ENCODE assay signal across 17 cellular contexts in the genomic region with DNA sequence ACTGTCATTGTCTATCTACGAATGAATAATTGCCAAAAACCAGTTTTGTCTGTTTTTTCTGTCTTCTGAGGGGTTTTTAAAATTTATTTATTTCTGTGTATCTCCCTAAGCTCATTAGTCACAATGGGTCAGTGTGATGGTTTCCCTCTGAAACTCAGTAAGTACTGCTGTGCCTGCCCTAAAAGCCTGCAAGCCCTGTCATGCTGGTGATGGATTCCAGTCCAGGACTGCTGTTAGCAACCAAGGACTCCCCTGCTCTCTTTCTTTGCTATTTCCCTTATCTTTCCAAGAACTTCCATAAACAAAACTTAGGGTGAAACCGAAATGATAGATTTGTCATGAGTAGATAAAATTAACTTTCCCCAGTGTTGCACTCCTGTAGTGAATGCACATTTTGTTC. TPM values are rescaled to one million over a fixed set of nuclear protein-coding genes. Genes with fewer than 3 reads are reported as not detected.
A peak's percentile ranks its signal among the peaks of the same experiment; 100 is the strongest.
DNase-seq lines count a peak whose midpoint lies in the region; ATAC-seq, FAIRE-seq and TF ChIP-seq lines count a peak whose summit lies in the region.
"Had no signal": no experiment of that assay in that cellular context is flagged by ENCODE, and none has a peak within 500 bp of the region (broad histone marks: within the 10 kb centered on the region; RNA-seq: fewer than 3 reads in every experiment).

No MANE protein-coding gene starts in this region.

- 0 out of 2 replicates have a peak, but pooled peaks cover 4% of the 10 kb centered on the region for H3K9me2 ChIP-seq in GM23338 (ENCODE audit: insufficient read depth)
- no peaks in the 10 kb centered on the region for H3K9me2 ChIP-seq in hepatocyte (replicated peaks; ENCODE audit: insufficient read depth)

- H3K9me3 ChIP-seq in K562 (replicated peaks; ENCODE audit: control insufficient read depth, insufficient read depth, low read depth, low read length) (no peaks in the 10 kb centered on the region), hepatocyte (ENCODE audit: low read depth) (no peaks in the 10 kb centered on the region), osteoblast (ENCODE audit: low read depth, low read length) (no peaks in the 10 kb centered on the region)
- H3K9me3 ChIP-seq: A549 had no signal

- TF ChIP-seq CTCF in GM23338 (conservative IDR thresholded peaks at IDR 0.05; ENCODE audit: low read depth in 2 of 2) (no peak), K562 (IDR thresholded peaks at IDR 0.05 in 2 of 3, conservative IDR thresholded peaks at IDR 0.05 in 1 of 3; ENCODE audit: insufficient read depth in 2 of 3, low read depth in 1 of 3, low read length in 3 of 3) (no peak), hepatocyte (IDR thresholded peaks at IDR 0.05; ENCODE audit: poor library complexity) (no peak), osteoblast (IDR thresholded peaks at IDR 0.05; ENCODE audit: extremely low read depth, low read depth, low read length) (no peak)

- H3K4me3 Mint-ChIP-seq in GM23338: no peak overlapping the region
- no peak overlapping the region for H3K4me3 Mint-ChIP-seq in activated T-helper 17 cell treated with anti-CD3 and anti-CD28 coated beads, Interleukin-2, amount 50 U/mL, for 72 hours

- TF ChIP-seq POLR2A in K562 (conservative IDR thresholded peaks at IDR 0.05): no peak

- H3K9ac ChIP-seq in K562 (ENCODE audit: insufficient read depth in 1 of 2, low read depth in 2 of 2, low read length in 2 of 2): no peak overlapping the region

- no peak for TF ChIP-seq RAD21 in K562 (CRISPR knock-in tag; conservative IDR thresholded peaks at IDR 0.05 in 1 of 2, IDR thresholded peaks at IDR 0.05 in 1 of 2)

- CTCF ChIA-PET in K562 (lab: Yijun Ruan, JAX; ENCODE audit: low intra/inter-chr PET ratio): no interaction called here

- peaks cover 9% of the 10 kb centered on the region; the same call in 2 of the 3 replicates for H3K4me1 Mint-ChIP-seq in GM23338
- H3K4me1 Mint-ChIP-seq in activated T-helper 17 cell treated with anti-CD3 and anti-CD28 coated beads, Interleukin-2, amount 50 U/mL, for 72 hours: no peaks in the 10 kb centered on the region

- H3K27me3 Mint-ChIP-seq in GM23338 (ENCODE audit: insufficient read depth, low read depth, poor library complexity): peaks cover 4% of the 10 kb centered on the region
- H3K27me3 Mint-ChIP-seq in activated T-helper 17 cell treated with anti-CD3 and anti-CD28 coated beads, Interleukin-2, amount 50 U/mL, for 72 hours: peaks cover 3% of the 10 kb centered on the region

- H3K27ac ChIP-seq in GM23338 (ENCODE audit: low read depth): no peak overlapping the region
- no peak overlapping the region for H3K27ac ChIP-seq in K562 (ENCODE audit: extremely low read depth, low read depth, low read length)
- H3K27ac ChIP-seq in hepatocyte: peak overlapping the region; percentile 84
- H3K27ac ChIP-seq in osteoblast (ENCODE audit: low read depth, low read length): no peak overlapping the region
- H3K27ac ChIP-seq: C4-2B had no signal

- TF ChIP-seq EP300 in K562 (IDR thresholded peaks at IDR 0.05; ENCODE audit: low read length): no peak

- DNase-seq in GM23338 (ENCODE audit: low spot score) (no peak), K562 (ENCODE audit: extremely low read depth in 1 of 4, low spot score in 3 of 4) (peak in 1 of 4 experiments; percentile 32), hepatocyte (ENCODE audit: low spot score) (peak; percentile 57), osteoblast (ENCODE audit: insufficient read length, low spot score, missing footprints) (no peak), SK-N-DZ (ENCODE audit: low spot score) (no peak), NCI-H748 (lab: John Stamatoyannopoulos, UW; ENCODE audit: unreplicated experiment) (no peak), A172 (ENCODE audit: low spot score) (no peak)
- DNase-seq: MM.1S, NCI-H1105 treated with DMSO at 0.1 percent for 48 hours, NCI-H187, NCI-H2171, NCI-H446 treated with DMSO at 0.1 percent for 48 hours had no signal

- no peaks in the 10 kb centered on the region for H3F3A ChIP-seq in GM23338 (replicated peaks; ENCODE audit: low read depth)

- H2AFZ ChIP-seq in GM23338 (peak overlapping the region; percentile 80), K562 (ENCODE audit: low read depth, low read length) (no peak overlapping the region), hepatocyte (no peak overlapping the region), osteoblast (ENCODE audit: low read length) (peak overlapping the region; percentile 44)

- H3K4me2 ChIP-seq in GM23338: no peak overlapping the region
- no peak overlapping the region; the same call in 1 of the 2 replicates for H3K4me2 ChIP-seq in K562 (ENCODE audit: insufficient read depth, low read length)
- peak overlapping the region; percentile 61 for H3K4me2 ChIP-seq in hepatocyte
- H3K4me2 ChIP-seq in osteoblast (ENCODE audit: insufficient read depth, low read length): no peak overlapping the region
- H3K4me2 ChIP-seq: A549 had no signal

- H4K20me1 ChIP-seq in GM23338 (replicated peaks; ENCODE audit: insufficient read depth) (no peaks in the 10 kb centered on the region), K562 (replicated peaks; ENCODE audit: control insufficient read depth, insufficient read depth, low read length) (no peaks in the 10 kb centered on the region), hepatocyte (ENCODE audit: insufficient read depth, poor library complexity, severe bottlenecking) (no peaks in the 10 kb centered on the region), osteoblast (ENCODE audit: insufficient read depth, low read length) (no peaks in the 10 kb centered on the region)

- FAIRE-seq in K562 (lab: Jason Lieb, UNC): no peak
- FAIRE-seq: A549, H1, HepG2 had no signal

- H3K79me2 ChIP-seq in GM23338 (replicated peaks; ENCODE audit: insufficient read depth): no peaks in the 10 kb centered on the region
- no peaks in the 10 kb centered on the region for H3K79me2 ChIP-seq in K562 (ENCODE audit: control insufficient read depth, insufficient read depth, low read length)
- H3K79me2 ChIP-seq in hepatocyte: no peaks in the 10 kb centered on the region
- no peaks in the 10 kb centered on the region for H3K79me2 ChIP-seq in osteoblast (ENCODE audit: insufficient read depth, low read length)

- no peaks in the 10 kb centered on the region for H3K36me3 Mint-ChIP-seq in GM23338 (ENCODE audit: low read depth)
- no peaks in the 10 kb centered on the region for H3K36me3 Mint-ChIP-seq in activated T-helper 17 cell treated with anti-CD3 and anti-CD28 coated beads, Interleukin-2, amount 50 U/mL, for 72 hours (ENCODE audit: low read depth)

- H3K4me1 ChIP-seq in GM23338 (ENCODE audit: insufficient read depth) (no peaks in the 10 kb centered on the region; the same call in 1 of the 2 replicates), K562 (replicated peaks in 1 of 2; ENCODE audit: control insufficient read depth in 2 of 2, insufficient read depth in 2 of 2, low read length in 2 of 2) (0 out of 5 replicates have a peak, but pooled peaks cover 0 to 5% of the 10 kb centered on the region in 2 experiments), hepatocyte (ENCODE audit: insufficient read depth) (peaks cover 7% of the 10 kb centered on the region), osteoblast (ENCODE audit: insufficient read depth, low read length) (no peaks in the 10 kb centered on the region)

- H3K36me3 ChIP-seq in GM23338 (ENCODE audit: insufficient read depth) (no peaks in the 10 kb centered on the region), K562 (ENCODE audit: control insufficient read depth, insufficient read depth, low read length) (no peaks in the 10 kb centered on the region), hepatocyte (replicated peaks; ENCODE audit: insufficient read depth, low read depth) (no peaks in the 10 kb centered on the region), osteoblast (ENCODE audit: insufficient read depth, low read length) (no peaks in the 10 kb centered on the region)

- H3K4me3 ChIP-seq in GM23338 (no peak overlapping the region), K562 (no peak overlapping the region), hepatocyte (no peak overlapping the region), osteoblast (ENCODE audit: insufficient read depth, low read length) (no peak overlapping the region)
- H3K4me3 ChIP-seq: A549 had no signal

- H3K27ac Mint-ChIP-seq in GM23338: no peak overlapping the region
- H3K27ac Mint-ChIP-seq in activated T-helper 17 cell treated with anti-CD3 and anti-CD28 coated beads, Interleukin-2, amount 50 U/mL, for 72 hours: no peak overlapping the region

- in situ Hi-C loops in K562 (cut with MboI): no loop called here

- POLR2A ChIA-PET in K562 (lab: Yijun Ruan, JAX): no interaction called here

- no peaks in the 10 kb centered on the region for H3K27me3 ChIP-seq in GM23338 (ENCODE audit: insufficient read depth)
- peaks cover 0 to 9% of the 10 kb centered on the region in 2 experiments; a peak in 1 of 5 replicates for H3K27me3 ChIP-seq in K562 (ENCODE audit: control insufficient read depth in 2 of 2, insufficient read depth in 2 of 2, low read length in 2 of 2)
- H3K27me3 ChIP-seq in hepatocyte: no peaks in the 10 kb centered on the region
- H3K27me3 ChIP-seq in osteoblast (ENCODE audit: insufficient read depth, low read length): no peaks in the 10 kb centered on the region

- H3K9me3 Mint-ChIP-seq in GM23338: no peaks in the 10 kb centered on the region
- H3K9me3 Mint-ChIP-seq in activated T-helper 17 cell treated with anti-CD3 and anti-CD28 coated beads, Interleukin-2, amount 50 U/mL, for 72 hours: no peaks in the 10 kb centered on the region

- no peaks in the 10 kb centered on the region for H3K9me1 ChIP-seq in K562 (ENCODE audit: control insufficient read depth, insufficient read depth, low read length)

- no TSS peak for BruUV-seq in K562 (replicated peaks; lab: Mats Ljungman, UMichigan)

- ATAC-seq in GM23338: no peak
- peak; percentile 64 for ATAC-seq in K562
- ATAC-seq in activated T-helper 17 cell treated with anti-CD3 and anti-CD28 coated beads, Interleukin-2, amount 50 U/mL, for 72 hours (replicated peaks): no peak
- ATAC-seq: A549, HepG2 had no signal

- intact Hi-C loops in K562 (cut with micrococcal nuclease): no loop called here

- WGBS in K562 (ENCODE audit: insufficient coverage, low coverage, missing lambda C conversion rate): 10% methylated on average over 2 of the region's 2 CpGs
- 33% methylated on average over 2 of the region's 2 CpGs for WGBS in hepatocyte (ENCODE audit: low lambda C conversion rate, missing lambda C conversion rate)

RNA-seq across cellular contexts. Expression of a gene that starts 11.8 kb away (rescaled TPM):
- 144 and 147 TPM in 2 replicates for total RNA-seq in GM23338 (2014; rRNA removed; shearing (Covaris generic))
- polyA plus RNA-seq in GM23338 (2016; fragmentation: Nextera tagmentation; extraction: Ambion mirVana): 41.2 and 44.7 TPM in 2 replicates
- total RNA-seq in K562 (2011; cell fraction: chromatin; rRNA removed; ENCODE audit: low replicate concordance): 29.6 and 74.2 TPM in 2 replicates
- total RNA-seq in K562 (2011; cell fraction: nucleolus; rRNA removed): 42.2 and 54.3 TPM in 2 replicates
- 74.9 and 105 TPM in 2 replicates for total RNA-seq in K562 (2011; cell fraction: nucleoplasm; rRNA removed)
- 22.2 and 26.5 TPM in 2 replicates for total RNA-seq in K562 (2014; rRNA removed)
- 50.1 and 53.9 TPM in 2 replicates for total RNA-seq in K562 (2014; rRNA removed; fragmentation: Illumina TruSeq; extraction: Trizol)
- 39.2 and 43.0 TPM in 2 replicates for total RNA-seq in K562 (2015; rRNA removed; fragmentation: Illumina TruSeq; extraction: Trizol)
- total RNA-seq in K562 (2021): 41.3 and 43.0 TPM in 2 replicates
- polyA plus RNA-seq in K562 (2011; rRNA removed): 67.9 and 68.6 TPM in 2 replicates
- polyA plus RNA-seq in K562 (2011; cell fraction: cytosol; rRNA removed): 24.1 and 46.3 TPM in 2 replicates
- polyA plus RNA-seq in K562 (2011; cell fraction: nucleus; rRNA removed): 8.7 and 14.5 TPM in 2 replicates
- 38.2 and 52.0 TPM in 2 replicates for polyA plus RNA-seq in K562 (2012)
- polyA plus RNA-seq in K562 (2014; fragmentation: Illumina TruSeq; extraction: Trizol): 57.9 and 65.7 TPM in 2 replicates
- polyA plus RNA-seq in K562 (2014; fragmentation: Nextera tagmentation; extraction: Ambion mirVana): 10 to 100 TPM; 16.9 to 22.6 TPM
- polyA plus RNA-seq in K562 (2014; rRNA removed): 34.1 and 40.8 TPM in 2 replicates
- 77.8 and 96.7 TPM in 2 replicates for polyA minus RNA-seq in K562 (2011; rRNA and poly(A)+ RNA removed)
- 33.7 and 40.5 TPM in 2 replicates for polyA minus RNA-seq in K562 (2011; cell fraction: cytosol; rRNA and poly(A)+ RNA removed)
- polyA minus RNA-seq in K562 (2011; cell fraction: nucleus; rRNA and poly(A)+ RNA removed): 6.6 and 18.2 TPM in 2 replicates
- 98.1 and 105 TPM in 2 replicates for total RNA-seq in hepatocyte
- polyA plus RNA-seq in hepatocyte: 67.7 and 68.1 TPM in 2 replicates
- total RNA-seq in osteoblast: 9.0 and 21.2 TPM in 2 replicates
- under 1 TPM; 0.09 to 0.11 TPM for total RNA-seq in activated T-helper 17 cell treated with anti-CD3 and anti-CD28 coated beads, Interleukin-2, amount 50 U/mL, for 72 hours
- polyA plus RNA-seq in SK-N-DZ (2014; cell fraction: cytosol; rRNA removed): 0.06 and 0.14 TPM in 2 replicates
- polyA plus RNA-seq in SK-N-DZ (2014; cell fraction: nucleus; rRNA removed): not detected in 2 replicates
- 51.7 and 55.3 TPM in 2 replicates for total RNA-seq in A172 (2014; rRNA removed; shearing (Covaris generic))

RNA-seq across cellular contexts. Expression of a gene that starts 38.6 kb away (rescaled TPM):
- 0.24 TPM in 1 of 2 replicates, not detected in the other for total RNA-seq in GM23338 (2014; rRNA removed; shearing (Covaris generic))
- polyA plus RNA-seq in GM23338 (2016; fragmentation: Nextera tagmentation; extraction: Ambion mirVana) (0.05 and 0.07 TPM in 2 replicates), K562 (2011; rRNA removed) (0.01 and 0.06 TPM in 2 replicates), K562 (2014; fragmentation: Illumina TruSeq; extraction: Trizol) (0.07 and 0.08 TPM in 2 replicates), K562 (2014; fragmentation: Nextera tagmentation; extraction: Ambion mirVana) (under 1 TPM in 1 of 2 experiments, not detected in 1; 0.06 TPM), K562 (2014; rRNA removed) (0.04 TPM in 2 replicates), hepatocyte (0.72 TPM in 1 of 2 replicates, not detected in the other)
- total RNA-seq in K562 (2011; cell fraction: chromatin; rRNA removed; ENCODE audit: low replicate concordance): 0.18 TPM in 1 of 2 replicates, not detected in the other
- total RNA-seq in K562 (2011; cell fraction: nucleolus; rRNA removed): under 0.01 TPM in 1 of 2 replicates, not detected in the other
- 0.07 TPM in 1 of 2 replicates, not detected in the other for total RNA-seq in K562 (2011; cell fraction: nucleoplasm; rRNA removed)
- total RNA-seq in K562 (2014; rRNA removed) (0.05 and 0.08 TPM in 2 replicates), K562 (2014; rRNA removed; fragmentation: Illumina TruSeq; extraction: Trizol) (0.11 and 0.13 TPM in 2 replicates), K562 (2015; rRNA removed; fragmentation: Illumina TruSeq; extraction: Trizol) (0.15 and 0.18 TPM in 2 replicates), K562 (2021) (0.07 and 0.18 TPM in 2 replicates), hepatocyte (0.36 and 0.43 TPM in 2 replicates), osteoblast (1.4 and 1.8 TPM in 2 replicates)
- polyA plus RNA-seq in K562 (2011; cell fraction: cytosol; rRNA removed): 0.01 TPM in 1 of 2 replicates, not detected in the other
- not detected in 2 replicates for polyA plus RNA-seq in K562 (2011; cell fraction: nucleus; rRNA removed)
- 0.13 and 0.24 TPM in 2 replicates for polyA plus RNA-seq in K562 (2012)
- 0.03 and 0.04 TPM in 2 replicates for polyA minus RNA-seq in K562 (2011; rRNA and poly(A)+ RNA removed)
- not detected in 2 replicates for polyA minus RNA-seq in K562 (2011; cell fraction: cytosol; rRNA and poly(A)+ RNA removed)
- under 0.01 TPM in 1 of 2 replicates, not detected in the other for polyA minus RNA-seq in K562 (2011; cell fraction: nucleus; rRNA and poly(A)+ RNA removed)
- not detected for total RNA-seq in activated T-helper 17 cell treated with anti-CD3 and anti-CD28 coated beads, Interleukin-2, amount 50 U/mL, for 72 hours
- not detected in 2 replicates for polyA plus RNA-seq in SK-N-DZ (2014; cell fraction: cytosol; rRNA removed)
- not detected in 2 replicates for polyA plus RNA-seq in SK-N-DZ (2014; cell fraction: nucleus; rRNA removed)
- total RNA-seq in A172 (2014; rRNA removed; shearing (Covaris generic)): 0.07 TPM in 1 of 2 replicates, not detected in the other
- total RNA-seq: HepG2 had no signal
- polyA plus RNA-seq: HepG2 had no signal

Comparison
In these comparisons a context has a peak if more than half of its experiments do, and no peak if none do; other contexts are left out.
1. H2AFZ ChIP-seq: peak in GM23338 (single experiment) and osteoblast (single experiment); none in K562 (single experiment) and hepatocyte (single experiment).